Comparison of ENCODE assay signal across 13 cellular contexts in genomic region chr1:164591858-164592257, GRCh38. TPM values are rescaled to one million over a fixed set of nuclear protein-coding genes. Genes with fewer than 3 reads are reported as not detected.
DNase-seq lines count a peak whose midpoint lies in the region; ATAC-seq, FAIRE-seq and TF ChIP-seq lines count a peak whose summit lies in the region.
"Had no signal": no experiment of that assay in that cellular context is flagged by ENCODE, and none has a peak within 500 bp of the region (broad histone marks: within the 10 kb centered on the region; RNA-seq: fewer than 3 reads in every experiment).

No MANE protein-coding gene starts in this region.

- no peak for FAIRE-seq in H1 (lab: Jason Lieb, UNC)
- FAIRE-seq: RCC 7860 had no signal

- H3K9me3 ChIP-seq in H1 (ENCODE audit: insufficient read depth in 2 of 2, low read depth in 1 of 2, low read length in 1 of 2) (no peaks in the 10 kb centered on the region), neural progenitor cell (ENCODE audit: low read depth) (no peaks in the 10 kb centered on the region)
- H3K9me3 ChIP-seq: BE2C had no signal

- H3K4me2 ChIP-seq in H1 (ENCODE audit: insufficient read depth in 1 of 2, low read depth in 2 of 2, low read length in 2 of 2) = peak overlapping the region; percentile 31 to 42; a peak in 2 of 4 replicates
- peak overlapping the region; percentile 57 for H3K4me2 ChIP-seq in neural progenitor cell

- no peak overlapping the region for H2BK12ac ChIP-seq in H1 (ENCODE audit: low read depth, low read length)

- no peak overlapping the region for H3K9ac ChIP-seq in H1 (replicated peaks in 1 of 4; ENCODE audit: extremely low read depth in 1 of 4, low read depth in 3 of 4, low read length in 3 of 4)
- H3K9ac ChIP-seq in neural progenitor cell = no peak overlapping the region

- H3K27me3 Mint-ChIP-seq in neural progenitor cell (ENCODE audit: insufficient read depth, low read depth) = no peaks in the 10 kb centered on the region
- H3K27me3 Mint-ChIP-seq in activated T-cell treated with anti-CD3 and anti-CD28 coated beads, Interleukin-2, amount 50 U/mL, for 72 hours (ENCODE audit: low read depth) = peaks cover 8% of the 10 kb centered on the region

- H3K27ac ChIP-seq in H1 (ENCODE audit: low read depth, low read length) (peak overlapping the region; percentile 37; the same call in 1 of the 2 replicates), neural progenitor cell (no peak overlapping the region)

- no peaks in the 10 kb centered on the region for H3K9me3 Mint-ChIP-seq in neural progenitor cell
- no peaks in the 10 kb centered on the region for H3K9me3 Mint-ChIP-seq in activated T-cell treated with anti-CD3 and anti-CD28 coated beads, Interleukin-2, amount 50 U/mL, for 72 hours
- H3K9me3 Mint-ChIP-seq: stimulated activated naive CD8-positive, alpha-beta T cell treated with anti-CD3 and anti-CD28 coated beads, Interleukin-15, Interleukin-2, amounts not matched to agents 100 ng/mL and 50 ng/mL, for 24 hours had no signal

- H2BK20ac ChIP-seq in H1 (ENCODE audit: low read length) = no peak overlapping the region

- no peak overlapping the region for H2AK5ac ChIP-seq in H1 (ENCODE audit: low read depth, low read length)

- H3F3A ChIP-seq in neural progenitor cell (ENCODE audit: low read depth) = peaks cover 39% of the 10 kb centered on the region

- TF ChIP-seq POLR2A in H1 (IDR thresholded peaks at IDR 0.05; ENCODE audit: control extremely low read depth in 1 of 2, low read depth in 2 of 2, low read length in 2 of 2) = no peak

- no peak overlapping the region for H3K14ac ChIP-seq in H1 (ENCODE audit: insufficient read length)

- no peak for TF ChIP-seq CTCF in H1 (IDR thresholded peaks at IDR 0.05; ENCODE audit: control extremely low read depth in 1 of 3, insufficient read depth in 1 of 3, low read depth in 1 of 3, low read length in 3 of 3)
- TF ChIP-seq CTCF in neural progenitor cell (IDR thresholded peaks at IDR 0.05) = no peak

- H2AFZ ChIP-seq in H1 (ENCODE audit: low read length) (no peak overlapping the region), neural progenitor cell (replicated peaks) (no peak overlapping the region)

- peak overlapping the region; percentile 38 for H3K27ac Mint-ChIP-seq in neural progenitor cell
- H3K27ac Mint-ChIP-seq in activated T-cell treated with anti-CD3 and anti-CD28 coated beads, Interleukin-2, amount 50 U/mL, for 72 hours = no peak overlapping the region
- H3K27ac Mint-ChIP-seq: stimulated activated naive CD8-positive, alpha-beta T cell treated with anti-CD3 and anti-CD28 coated beads, Interleukin-15, Interleukin-2, amounts not matched to agents 100 ng/mL and 50 ng/mL, for 24 hours had no signal

- DNase-seq in AG08395 (ENCODE audit: low spot score) (peak; percentile 20), M059J (ENCODE audit: low read depth) (peak; percentile 94), H1 (ENCODE audit: low read depth in 1 of 2, low spot score in 2 of 2) (no peak), neural progenitor cell (ENCODE audit: low spot score) (no peak), SHP77 treated with DMSO at 0.1 percent for 48 hours (lab: John Stamatoyannopoulos, UW) (no peak)
- no peak for DNase-seq in stimulated activated CD4-positive, alpha-beta T cell treated with anti-CD3 and anti-CD28 coated beads, Interleukin-2, amount 100 ng/mL, for 24 hours
- no peak for DNase-seq in activated T-cell treated with anti-CD3 and anti-CD28 coated beads, Interleukin-2, amount 50 U/mL, for 72 hours
- DNase-seq: BE2C, nucleus accumbens had no signal

- H4K91ac ChIP-seq in H1 (replicated peaks; ENCODE audit: insufficient read length, low read length) = no peak overlapping the region

- H3K4me1 Mint-ChIP-seq in neural progenitor cell = peaks cover 67% of the 10 kb centered on the region
- no peaks in the 10 kb centered on the region for H3K4me1 Mint-ChIP-seq in activated T-cell treated with anti-CD3 and anti-CD28 coated beads, Interleukin-2, amount 50 U/mL, for 72 hours (ENCODE audit: low read depth)

- no peak overlapping the region for H3K4ac ChIP-seq in H1 (replicated peaks; ENCODE audit: insufficient read length, low read depth, low read length)

- H3K18ac ChIP-seq in H1 (ENCODE audit: extremely low read depth, low read length) = no peak overlapping the region; the same call in 1 of the 2 replicates

- H3K4me3 Mint-ChIP-seq in neural progenitor cell = no peak overlapping the region
- H3K4me3 Mint-ChIP-seq in activated T-cell treated with anti-CD3 and anti-CD28 coated beads, Interleukin-2, amount 50 U/mL, for 72 hours = no peak overlapping the region
- H3K4me3 Mint-ChIP-seq: stimulated activated naive CD8-positive, alpha-beta T cell treated with anti-CD3 and anti-CD28 coated beads, Interleukin-15, Interleukin-2, amounts not matched to agents 100 ng/mL and 50 ng/mL, for 24 hours had no signal

- no peak overlapping the region for H4K8ac ChIP-seq in H1 (ENCODE audit: extremely low read depth, insufficient read depth, low read length)

- H4K20me1 ChIP-seq in H1 (replicated peaks in 1 of 2; ENCODE audit: control insufficient read depth in 1 of 2, insufficient read depth in 2 of 2, low read length in 2 of 2) (peaks cover 14 to 15% of the 10 kb centered on the region in 2 experiments), neural progenitor cell (ENCODE audit: low read depth) (peaks cover 75% of the 10 kb centered on the region)

- POLR2A ChIA-PET in H1 (lab: Charles Lee; ENCODE audit: partially characterized antibody) = interaction anchor here (1.2 to 1.7 kb wide), 4 partner anchors 10 to 28 kb away, joined by 3 to 8 read pairs (median 4); no protein-coding TSS in a partner anchor

- H3K79me2 ChIP-seq in H1 (ENCODE audit: control insufficient read depth in 1 of 2, insufficient read depth in 2 of 2, low read length in 2 of 2) (peaks cover 12 to 90% of the 10 kb centered on the region in 2 experiments), neural progenitor cell (ENCODE audit: low read depth) (peaks cover 86% of the 10 kb centered on the region)

- H3K23me2 ChIP-seq in H1 (ENCODE audit: low read depth, low read length) = no peaks in the 10 kb centered on the region

- no peak for TF ChIP-seq RAD21 in H1 (IDR thresholded peaks at IDR 0.05 in 1 of 2, conservative IDR thresholded peaks at IDR 0.05 in 1 of 2; ENCODE audit: low read depth in 2 of 2, low read length in 2 of 2)

- H2BK15ac ChIP-seq in H1 (ENCODE audit: low read length) = no peak overlapping the region

- H3K4me1 ChIP-seq in H1 (replicated peaks in 1 of 4; ENCODE audit: control insufficient read depth in 3 of 4, insufficient read depth in 4 of 4, low read length in 3 of 4) (peaks cover 20 to 44% (median 34%) of the 10 kb centered on the region in 4 experiments), neural progenitor cell (peaks cover 53% of the 10 kb centered on the region)
- H3K4me1 ChIP-seq: BE2C had no signal

- no peak overlapping the region for H2BK120ac ChIP-seq in H1 (replicated peaks; ENCODE audit: low read depth, low read length)

- peaks cover 0 to 19% (median under 1%) of the 10 kb centered on the region in 4 experiments; a peak in 3 of 8 replicates for H3K36me3 ChIP-seq in H1 (ENCODE audit: control insufficient read depth in 2 of 4, insufficient read depth in 4 of 4, low read length in 3 of 4)
- H3K36me3 ChIP-seq in neural progenitor cell = peaks cover under 1% of the 10 kb centered on the region
- H3K36me3 ChIP-seq: BE2C had no signal

- H3K36me3 Mint-ChIP-seq in neural progenitor cell = peaks cover 14% of the 10 kb centered on the region
- no peaks in the 10 kb centered on the region for H3K36me3 Mint-ChIP-seq in activated T-cell treated with anti-CD3 and anti-CD28 coated beads, Interleukin-2, amount 50 U/mL, for 72 hours (ENCODE audit: insufficient read depth in 2 of 2)

- H3K23ac ChIP-seq in H1 (ENCODE audit: insufficient read length) = no peak overlapping the region

- no peak for TF ChIP-seq EP300 in H1 (IDR thresholded peaks at IDR 0.05; ENCODE audit: borderline replicate concordance in 1 of 2, low read depth in 2 of 2, low read length in 2 of 2)

- no peak overlapping the region for H3K56ac ChIP-seq in H1 (replicated peaks; ENCODE audit: insufficient read length, low read depth, low read length)

- no peaks in the 10 kb centered on the region for H3K27me3 ChIP-seq in H1 (replicated peaks in 1 of 4; ENCODE audit: control insufficient read depth in 3 of 4, extremely low read depth in 1 of 4, insufficient read depth in 3 of 4, low read length in 3 of 4)
- no peaks in the 10 kb centered on the region for H3K27me3 ChIP-seq in neural progenitor cell
- H3K27me3 ChIP-seq: BE2C had no signal

- no peak overlapping the region for H2BK5ac ChIP-seq in H1 (ENCODE audit: low read depth, low read length)

- ATAC-seq in GM21529 (IDR thresholded peaks at IDR 0.05; ENCODE audit: unreplicated experiment) = no peak
- ATAC-seq in activated T-cell treated with anti-CD3 and anti-CD28 coated beads, Interleukin-2, amount 50 U/mL, for 72 hours (replicated peaks in 1 of 2) = no peak
- ATAC-seq: esophagus mucosa had no signal

- no peak overlapping the region for H4K5ac ChIP-seq in H1 (ENCODE audit: insufficient read length, low read depth, low read length)

- H3K79me1 ChIP-seq in H1 (ENCODE audit: low read depth, low read length) = peaks cover 2% of the 10 kb centered on the region; the same call in 1 of the 2 replicates

- H3K4me3 ChIP-seq in H1 (ENCODE audit: extremely low read depth in 1 of 4, insufficient read depth in 2 of 4, low read depth in 3 of 4, low read length in 4 of 4) = no peak overlapping the region; a peak in 1 of 8 replicates
- H3K4me3 ChIP-seq in neural progenitor cell = no peak overlapping the region

- WGBS in H1 (ENCODE audit: extremely low coverage in 1 of 2, insufficient coverage in 1 of 2, insufficient read length in 1 of 2, insufficient replicate concordance in 2 of 2, low coverage in 1 of 2, low lambda C conversion rate in 2 of 2, missing lambda C conversion rate in 1 of 2), 2 experiments = 67% methylated on average over 1 of the region's 1 CpG; no CpG with 5 or more reads in 1 of the 2 experiments

- CTCF ChIA-PET in H1 (lab: Charles Lee; ENCODE audit: partially characterized antibody) = interaction anchor here (1.2 to 2.2 kb wide), 2 partner anchors 15 to 16 kb away, joined by 3 to 4 read pairs; no protein-coding TSS in a partner anchor

TF ChIP-seq in H1, 55 proteins besides CTCF, POLR2A, EP300 and RAD21 (continues in another document):
- peak; percentile 10 for TF ChIP-seq NANOG (IDR thresholded peaks at IDR 0.05; ENCODE audit: insufficient read depth, low read depth, low read length, poor library complexity, severe bottlenecking)

RNA-seq across cellular contexts. Expression of gene PBX1, which starts 32.9 kb away (rescaled TPM):
- total RNA-seq in M059J (2014; rRNA removed; shearing (Covaris generic)) = 20.1 and 20.2 TPM in 2 replicates
- 118 and 124 TPM in 2 replicates for total RNA-seq in H1 (2021; fragmentation: NEBNext Ultra II Directional; extraction: Animal tissue kit (Norgen Biotek cat#: 25700))
- 80.1 and 87.4 TPM in 2 replicates for polyA plus RNA-seq in H1 (2011; rRNA removed)
- polyA plus RNA-seq in H1 (2011; cell fraction: cytosol; rRNA removed) = 74.1 TPM
- 95.6 TPM for polyA plus RNA-seq in H1 (2011; cell fraction: nucleus; rRNA removed)
- 77.4 to 111 TPM (median 91.6 TPM) in 4 replicates for polyA plus RNA-seq in H1 (2012, experiment 1 of 2)
- polyA plus RNA-seq in H1 (2012, experiment 2 of 2) = 28.4 TPM
- 54.3 TPM for polyA plus RNA-seq in H1 (2013, experiment 1 of 2)
- 50.2 TPM for polyA plus RNA-seq in H1 (2013, experiment 2 of 2)
- polyA minus RNA-seq in H1 (2011; rRNA and poly(A)+ RNA removed) = 219 and 238 TPM in 2 replicates
- polyA minus RNA-seq in H1 (2011; cell fraction: cytosol; rRNA and poly(A)+ RNA removed) = 79.4 TPM
- 225 TPM for polyA minus RNA-seq in H1 (2011; cell fraction: nucleus; rRNA and poly(A)+ RNA removed)
- total RNA-seq in neural progenitor cell (ENCODE audit: low replicate concordance) = 75.0 and 91.1 TPM in 2 replicates
- total RNA-seq in activated T-cell treated with anti-CD3 and anti-CD28 coated beads, Interleukin-2, amount 50 U/mL, for 72 hours = under 1 TPM; 0.62 to 0.74 TPM

Comparison
In these comparisons a context has a peak if more than half of its experiments do, and no peak if none do; other contexts are left out.
1. DNase-seq: peak in AG08395 (single experiment) and M059J (single experiment); none in H1 (0 of 2), neural progenitor cell (single experiment), SHP77 treated with DMSO at 0.1 percent for 48 hours (single experiment), stimulated activated CD4-positive, alpha-beta T cell treated with anti-CD3 and anti-CD28 coated beads, Interleukin-2, amount 100 ng/mL, for 24 hours (0 of 2) and activated T-cell treated with anti-CD3 and anti-CD28 coated beads, Interleukin-2, amount 50 U/mL, for 72 hours (0 of 2).
2. RNA of gene PBX1, which starts 32.9 kb away (total RNA-seq): 118 to 124 TPM in H1, 75.0 to 91.1 TPM in neural progenitor cell and 20.1 to 20.2 TPM in M059J; 0.62 to 0.74 TPM in activated T-cell treated with anti-CD3 and anti-CD28 coated beads, Interleukin-2, amount 50 U/mL, for 72 hours; every median in the first group is over 10 times any median in the second.